ENCODE assay signal across 10 cellular contexts in genomic region chr7:50653116-50653854, GRCh38.
A peak's percentile ranks its signal among the peaks of the same experiment; 100 is the strongest.
DNase-seq lines count a peak whose midpoint lies in the region; ATAC-seq, FAIRE-seq and TF ChIP-seq lines count a peak whose summit lies in the region.
"Had no signal": no experiment of that assay in that cellular context is flagged by ENCODE, and none has a peak within 500 bp of the region (broad histone marks: within the 10 kb centered on the region; RNA-seq: fewer than 3 reads in every experiment).

No MANE protein-coding gene starts in this region.

- H3K27ac ChIP-seq in sigmoid colon = peak overlapping the region; percentile 72 to 87 (median 78)

- H3K4me1 ChIP-seq in sigmoid colon = peaks cover 0 to 71% (median 64%) of the 10 kb centered on the region in 4 donors

- H3K27me3 Mint-ChIP-seq in activated CD8-positive, alpha-beta memory T cell treated with anti-CD3 and anti-CD28 coated beads, Interleukin-2, amount 10 ng/mL, durations not matched to agents 7 days and 5 days = peaks cover 9% of the 10 kb centered on the region
- H3K27me3 Mint-ChIP-seq in immature natural killer cell (ENCODE audit: low read depth in 3 of 3) = peaks cover 0 to 6% (median 0%) of the 10 kb centered on the region in 3 donors

- no peaks in the 10 kb centered on the region for H3K9me3 ChIP-seq in sigmoid colon

- no peak overlapping the region for H3K27ac Mint-ChIP-seq in activated CD8-positive, alpha-beta memory T cell treated with anti-CD3 and anti-CD28 coated beads, Interleukin-2, amount 10 ng/mL, durations not matched to agents 7 days and 5 days
- peak overlapping the region in 1 of 6 donors; percentile 32 for H3K27ac Mint-ChIP-seq in immature natural killer cell

- H3K9me3 Mint-ChIP-seq in activated CD8-positive, alpha-beta memory T cell treated with anti-CD3 and anti-CD28 coated beads, Interleukin-2, amount 10 ng/mL, durations not matched to agents 7 days and 5 days (ENCODE audit: low read depth) = no peaks in the 10 kb centered on the region
- no peaks in the 10 kb centered on the region for H3K9me3 Mint-ChIP-seq in immature natural killer cell

- no peaks in the 10 kb centered on the region for H3K27me3 ChIP-seq in sigmoid colon

- no peaks in the 10 kb centered on the region for H3K36me3 Mint-ChIP-seq in activated CD8-positive, alpha-beta memory T cell treated with anti-CD3 and anti-CD28 coated beads, Interleukin-2, amount 10 ng/mL, durations not matched to agents 7 days and 5 days
- no peaks in the 10 kb centered on the region for H3K36me3 Mint-ChIP-seq in immature natural killer cell

- no peak overlapping the region for H3K4me3 Mint-ChIP-seq in activated CD8-positive, alpha-beta memory T cell treated with anti-CD3 and anti-CD28 coated beads, Interleukin-2, amount 10 ng/mL, durations not matched to agents 7 days and 5 days
- H3K4me3 Mint-ChIP-seq in immature natural killer cell = no peak overlapping the region

- TF ChIP-seq EP300 in sigmoid colon (IDR thresholded peaks at IDR 0.05) = no peak

- CTCF ChIA-PET in activated CD8-positive, alpha-beta memory T cell treated with anti-CD3 and anti-CD28 coated beads, Interleukin-2, amount 10 ng/mL, durations not matched to agents 7 days and 5 days (lab: Charles Lee) = interaction anchor here (1.4 to 2.0 kb wide), 2 partner anchors 9 to 12 kb away, joined by 4 to 7 read pairs; no protein-coding TSS in a partner anchor

- TF ChIP-seq CTCF in sigmoid colon (IDR thresholded peaks at IDR 0.05) = no peak

- no peak overlapping the region for H3K4me3 ChIP-seq in sigmoid colon

- H3K36me3 ChIP-seq in sigmoid colon = no peaks in the 10 kb centered on the region

- no peak for TF ChIP-seq POLR2A in sigmoid colon (IDR thresholded peaks at IDR 0.05)

- intact Hi-C loops in Right ventricle myocardium inferior (cut with DNase I) = no loop called here
- intact Hi-C loops in sigmoid colon (cut with DNase I) = no loop called here

- peak; percentile 55 for ATAC-seq in activated CD8-positive, alpha-beta memory T cell treated with anti-CD3 and anti-CD28 coated beads, Interleukin-2, amount 10 ng/mL, durations not matched to agents 7 days and 5 days
- ATAC-seq in Right ventricle myocardium inferior (peak; percentile 82), HG02885 (IDR thresholded peaks at IDR 0.05; ENCODE audit: poor library complexity, unreplicated experiment) (no peak)
- ATAC-seq: PC-3 had no signal

- WGBS in sigmoid colon, 2 donors = 58 to 59% methylated on average over 16 of the region's 16 CpGs

- H3K4me1 Mint-ChIP-seq in activated CD8-positive, alpha-beta memory T cell treated with anti-CD3 and anti-CD28 coated beads, Interleukin-2, amount 10 ng/mL, durations not matched to agents 7 days and 5 days = peaks cover 20% of the 10 kb centered on the region
- no peaks in the 10 kb centered on the region for H3K4me1 Mint-ChIP-seq in immature natural killer cell

- no peak for FAIRE-seq in RCC 7860 (lab: Jason Lieb, UNC)
- FAIRE-seq: GM18507 had no signal

- peak; percentile 82 for DNase-seq in GM03348 (ENCODE audit: low spot score)
- no peak for DNase-seq in activated CD8-positive, alpha-beta memory T cell treated with anti-CD3 and anti-CD28 coated beads, Interleukin-2, amount 10 ng/mL, durations not matched to agents 7 days and 5 days
- no peak for DNase-seq in Right ventricle myocardium inferior (ENCODE audit: missing footprints)
- peak; percentile 90 for DNase-seq in sigmoid colon
- DNase-seq in activated CD4-positive, alpha-beta T cell treated with anti-CD3 and anti-CD28 coated beads, Interleukin-2, amount 50 U/mL, for 48 hours = no peak
- DNase-seq in RCC 7860 (ENCODE audit: low spot score) = no peak
- no peak for DNase-seq in immature natural killer cell
- DNase-seq: PC-3 had no signal

Comparison
In these comparisons a context has a peak if more than half of its experiments do, and no peak if none do; other contexts are left out.
1. DNase-seq: peak in GM03348 (single experiment) and sigmoid colon (single experiment); none in activated CD8-positive, alpha-beta memory T cell treated with anti-CD3 and anti-CD28 coated beads, Interleukin-2, amount 10 ng/mL, durations not matched to agents 7 days and 5 days (single experiment), Right ventricle myocardium inferior (single experiment), activated CD4-positive, alpha-beta T cell treated with anti-CD3 and anti-CD28 coated beads, Interleukin-2, amount 50 U/mL, for 48 hours (0 of 2), RCC 7860 (single experiment) and immature natural killer cell (0 of 3).